In the genomic region with DNA sequence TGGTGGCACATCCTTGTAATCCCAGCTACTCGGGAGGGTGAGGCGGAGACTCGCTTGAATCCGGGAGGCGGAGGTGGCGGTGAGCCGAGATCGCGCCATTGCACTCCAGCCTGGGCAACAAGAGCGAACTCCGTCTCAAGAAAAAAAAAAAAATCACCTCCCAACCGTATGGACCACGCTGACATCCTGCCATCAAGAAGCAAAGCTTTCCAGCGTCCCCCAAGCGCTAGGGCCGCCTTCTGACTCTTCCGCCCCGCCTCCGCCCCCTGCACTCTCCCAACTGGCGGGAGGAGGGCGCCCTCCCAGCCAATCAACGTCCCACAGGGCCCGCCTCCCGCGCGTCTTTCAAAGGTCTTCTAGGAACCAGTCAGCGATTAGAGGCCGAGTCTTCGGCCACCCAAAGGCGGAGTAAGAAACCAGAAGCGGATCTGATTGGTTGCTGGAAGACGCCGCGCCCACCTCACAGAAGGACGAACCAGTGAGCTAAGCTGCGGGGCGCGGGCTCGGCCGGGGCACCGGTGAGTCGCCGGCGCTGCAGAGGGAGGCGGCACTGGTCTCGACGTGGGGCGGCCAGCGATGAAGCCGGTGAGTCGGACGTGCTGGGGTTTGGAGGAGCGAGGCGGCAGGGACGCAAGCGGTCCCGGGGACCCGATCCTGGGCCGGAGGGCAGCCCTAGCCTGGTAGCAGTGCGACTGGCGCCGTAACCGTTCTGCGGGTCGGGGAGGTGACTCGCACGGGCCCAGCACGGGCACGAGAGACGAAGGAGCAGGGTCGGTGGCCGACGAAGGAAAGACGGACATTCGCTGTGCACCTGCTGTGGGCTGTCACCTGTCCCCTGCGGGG, we compare ENCODE assay signal across 1 cellular context.
TF ChIP-seq lines count a peak whose summit lies in the region.

A gene with protein sequence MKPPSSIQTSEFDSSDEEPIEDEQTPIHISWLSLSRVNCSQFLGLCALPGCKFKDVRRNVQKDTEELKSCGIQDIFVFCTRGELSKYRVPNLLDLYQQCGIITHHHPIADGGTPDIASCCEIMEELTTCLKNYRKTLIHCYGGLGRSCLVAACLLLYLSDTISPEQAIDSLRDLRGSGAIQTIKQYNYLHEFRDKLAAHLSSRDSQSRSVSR (plus strand): TSS at position 515 of the 843 bp plus-strand sequence. CDS start 62 bp downstream, at position 577.

TF ChIP-seq in HepG2, 621 proteins besides CTCF, POLR2A, EP300 and RAD21 (continued from another document and continues in another):
- TF ChIP-seq ZBED4 (CRISPR knock-in tag; IDR thresholded peaks at IDR 0.05; ENCODE audit: borderline replicate concordance) (no peak), KAT7 (CRISPR knock-in tag; IDR thresholded peaks at IDR 0.05; ENCODE audit: borderline replicate concordance) (peak; percentile 53), SCMH1 (CRISPR knock-in tag; IDR thresholded peaks at IDR 0.05; ENCODE audit: borderline replicate concordance) (no peak), JDP2 (CRISPR knock-in tag; IDR thresholded peaks at IDR 0.05; ENCODE audit: borderline replicate concordance) (no peak), ZNF124 (CRISPR knock-in tag; IDR thresholded peaks at IDR 0.05) (no peak; the same call in 1 of the 2 replicates), TFDP2 (CRISPR knock-in tag; IDR thresholded peaks at IDR 0.05) (peak; percentile 98), HNRNPLL (IDR thresholded peaks at IDR 0.05; ENCODE audit: low read depth, low read length, poor library complexity, severe bottlenecking) (peak; percentile 71), ZNF772 (CRISPR knock-in tag; IDR thresholded peaks at IDR 0.05) (no peak), FOXK2 (IDR thresholded peaks at IDR 0.05) (no peak), ELK4 (CRISPR knock-in tag; IDR thresholded peaks at IDR 0.05; ENCODE audit: borderline replicate concordance) (no peak), ZSCAN31 (CRISPR knock-in tag; IDR thresholded peaks at IDR 0.05; ENCODE audit: low read depth) (0 out of 2 replicates have a peak, but pooled peaks have one; percentile 17), ZNF672 (CRISPR knock-in tag; IDR thresholded peaks at IDR 0.05) (no peak), ZNF513 (CRISPR knock-in tag; conservative IDR thresholded peaks at IDR 0.05) (no peak), ZNF274 (CRISPR knock-in tag; IDR thresholded peaks at IDR 0.05) (peak; percentile 51; the same call in 1 of the 2 replicates), CREM (IDR thresholded peaks at IDR 0.05) (peak; percentile 74), CREM (CRISPR knock-in tag; IDR thresholded peaks at IDR 0.05) (no peak), FOXJ3 (CRISPR knock-in tag; IDR thresholded peaks at IDR 0.05; ENCODE audit: borderline replicate concordance) (no peak), ZMYM3 (CRISPR knock-in tag; IDR thresholded peaks at IDR 0.05) (no peak), ZNF121 (CRISPR knock-in tag; IDR thresholded peaks at IDR 0.05) (no peak), YEATS2 (CRISPR knock-in tag; IDR thresholded peaks at IDR 0.05; ENCODE audit: borderline replicate concordance) (peak; percentile 26; the same call in 1 of the 2 replicates), ZFP91 (CRISPR knock-in tag; IDR thresholded peaks at IDR 0.05; ENCODE audit: borderline replicate concordance) (peak; percentile 79), BRF2 (CRISPR knock-in tag; IDR thresholded peaks at IDR 0.05) (no peak), ZBTB8A (CRISPR knock-in tag; IDR thresholded peaks at IDR 0.05; ENCODE audit: borderline replicate concordance, low read depth) (no peak), ZSCAN22 (CRISPR knock-in tag; IDR thresholded peaks at IDR 0.05) (no peak; the same call in 1 of the 2 replicates), JARID2 (CRISPR knock-in tag; IDR thresholded peaks at IDR 0.05; ENCODE audit: insufficient replicate concordance) (no peak), NFE2 (CRISPR knock-in tag; IDR thresholded peaks at IDR 0.05) (no peak), ZC3H4 (CRISPR knock-in tag; IDR thresholded peaks at IDR 0.05; ENCODE audit: borderline replicate concordance) (peak; percentile 82; the same call in 1 of the 2 replicates), MAF1 (CRISPR knock-in tag; IDR thresholded peaks at IDR 0.05; ENCODE audit: borderline replicate concordance) (no peak), ZMAT5 (CRISPR knock-in tag; IDR thresholded peaks at IDR 0.05; ENCODE audit: borderline replicate concordance, low read depth) (no peak), CBX1 (IDR thresholded peaks at IDR 0.05; ENCODE audit: low read depth) (no peak), RXRB (CRISPR knock-in tag; IDR thresholded peaks at IDR 0.05; ENCODE audit: borderline replicate concordance) (peak; percentile 11; the same call in 1 of the 2 replicates), ISX (CRISPR knock-in tag; conservative IDR thresholded peaks at IDR 0.05) (no peak), ZNF816 (CRISPR knock-in tag; IDR thresholded peaks at IDR 0.05; ENCODE audit: borderline replicate concordance) (no peak), HNRNPK (IDR thresholded peaks at IDR 0.05; ENCODE audit: low read depth, low read length, poor library complexity, severe bottlenecking) (peak; percentile 50), SMAD3 (CRISPR knock-in tag; IDR thresholded peaks at IDR 0.05) (no peak), MAFG (CRISPR knock-in tag; IDR thresholded peaks at IDR 0.05) (no peak), PTBP1 (IDR thresholded peaks at IDR 0.05; ENCODE audit: low read depth, low read length, poor library complexity, severe bottlenecking) (no peak), ZNF891 (CRISPR knock-in tag; IDR thresholded peaks at IDR 0.05) (no peak)
- TF ChIP-seq, protein P1, sequence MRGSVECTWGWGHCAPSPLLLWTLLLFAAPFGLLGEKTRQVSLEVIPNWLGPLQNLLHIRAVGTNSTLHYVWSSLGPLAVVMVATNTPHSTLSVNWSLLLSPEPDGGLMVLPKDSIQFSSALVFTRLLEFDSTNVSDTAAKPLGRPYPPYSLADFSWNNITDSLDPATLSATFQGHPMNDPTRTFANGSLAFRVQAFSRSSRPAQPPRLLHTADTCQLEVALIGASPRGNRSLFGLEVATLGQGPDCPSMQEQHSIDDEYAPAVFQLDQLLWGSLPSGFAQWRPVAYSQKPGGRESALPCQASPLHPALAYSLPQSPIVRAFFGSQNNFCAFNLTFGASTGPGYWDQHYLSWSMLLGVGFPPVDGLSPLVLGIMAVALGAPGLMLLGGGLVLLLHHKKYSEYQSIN (CRISPR knock-in tag; IDR thresholded peaks at IDR 0.05; ENCODE audit: borderline replicate concordance): no peak
- TF ChIP-seq, protein P2, sequence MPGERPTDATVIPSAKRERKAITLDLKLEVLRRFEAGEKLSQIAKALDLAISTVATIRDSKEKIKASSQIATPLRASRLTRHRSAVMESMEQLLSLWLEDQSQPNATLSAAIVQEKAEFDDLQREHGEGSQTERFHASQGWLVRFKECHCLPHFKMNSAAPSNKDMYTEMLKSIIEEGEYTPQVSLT (CRISPR knock-in tag; IDR thresholded peaks at IDR 0.05; ENCODE audit: borderline replicate concordance, low read depth): no peak
